Comparison of ENCODE assay signal across 21 cellular contexts in genomic region chr2:164692958-164693357, GRCh38.
DNase-seq lines count a peak whose midpoint lies in the region; ATAC-seq, FAIRE-seq and TF ChIP-seq lines count a peak whose summit lies in the region.
"Had no signal": no experiment of that assay in that cellular context is flagged by ENCODE, and none has a peak within 500 bp of the region (broad histone marks: within the 10 kb centered on the region; RNA-seq: fewer than 3 reads in every experiment).

No MANE protein-coding gene starts in this region.

- POLR2A ChIA-PET in A549 (lab: Yijun Ruan, JAX): no interaction called here

- H3K4me3 ChIP-seq in A549 (no peak overlapping the region), esophagus muscularis mucosa (no peak overlapping the region), sigmoid colon (no peak overlapping the region), pancreas (no peak overlapping the region)
- H3K4me3 ChIP-seq: BLaER1 treated with 17β-estradiol and CSF1 and Interleukin-3, amounts not matched to agents 10 nM and 100 nM had no signal

- DNase-seq in A549 (ENCODE audit: low read depth in 1 of 2, low spot score in 1 of 2) (no peak), RCC 7860 (ENCODE audit: low spot score) (no peak), esophagus muscularis mucosa (ENCODE audit: extremely low spot score) (no peak), ecto neural progenitor cell (ENCODE audit: low spot score) (no peak), sigmoid colon (no peak), pancreas (no peak), iPS-NIHi7 (ENCODE audit: extremely low spot score) (no peak)
- DNase-seq: ACHN; AML-193; BE2C; CD4-positive, alpha-beta memory T cell; COR-L47; DMS153; DND-41; H7; HCEC 1CT had no signal

- intact Hi-C loops in esophagus muscularis mucosa (cut with DNase I) (no loop called here), sigmoid colon (cut with DNase I) (no loop called here), pancreas (cut with DNase I) (no loop called here)

- H3K27ac ChIP-seq in A549 (no peak overlapping the region), esophagus muscularis mucosa (replicated peaks in 1 of 4) (peak overlapping the region in 3 of 4 donors; percentile 8 to 43 (median 15)), sigmoid colon (no peak overlapping the region), pancreas (no peak overlapping the region)
- H3K27ac ChIP-seq: BLaER1 treated with 17β-estradiol and CSF1 and Interleukin-3, amounts not matched to agents 10 nM and 100 nM had no signal

- no peaks in the 10 kb centered on the region for H3K9me3 ChIP-seq in A549
- H3K9me3 ChIP-seq in esophagus muscularis mucosa: no peaks in the 10 kb centered on the region
- H3K9me3 ChIP-seq in sigmoid colon: no peaks in the 10 kb centered on the region
- no peaks in the 10 kb centered on the region for H3K9me3 ChIP-seq in pancreas
- H3K9me3 ChIP-seq: BE2C; BLaER1 treated with 17β-estradiol and CSF1 and Interleukin-3, amounts not matched to agents 10 nM and 100 nM had no signal

- FAIRE-seq in A549 (lab: Jason Lieb, UNC) (no peak), RCC 7860 (lab: Jason Lieb, UNC) (peak; percentile 33), islet of Langerhans (lab: Jason Lieb, UNC) (peak; percentile 5), pancreas (lab: Jason Lieb, UNC) (no peak)
- FAIRE-seq: A204.1, GM12892, H1 had no signal

- TF ChIP-seq POLR2A in A549 (IDR thresholded peaks at IDR 0.05; ENCODE audit: low read length) (no peak), esophagus muscularis mucosa (IDR thresholded peaks at IDR 0.05; ENCODE audit: low read depth) (no peak), sigmoid colon (IDR thresholded peaks at IDR 0.05) (no peak)

- H3K4me1 ChIP-seq in A549 (peaks cover 59% of the 10 kb centered on the region), esophagus muscularis mucosa (peaks cover 0 to 63% (median 50%) of the 10 kb centered on the region in 4 donors), sigmoid colon (peaks cover 0 to 22% (median 8%) of the 10 kb centered on the region in 4 donors), pancreas (peaks cover 6 to 19% (median 12%) of the 10 kb centered on the region in 3 donors)
- H3K4me1 ChIP-seq: BE2C; BLaER1 treated with 17β-estradiol and CSF1 and Interleukin-3, amounts not matched to agents 10 nM and 100 nM had no signal

- TF ChIP-seq RAD21 in A549 (conservative IDR thresholded peaks at IDR 0.05 in 1 of 2, IDR thresholded peaks at IDR 0.05 in 1 of 2): no peak

- H3K4me2 ChIP-seq in A549: peak overlapping the region; percentile 87; the same call in 2 of the 3 replicates
- H3K4me2 ChIP-seq: BLaER1 treated with 17β-estradiol and CSF1 and Interleukin-3, amounts not matched to agents 10 nM and 100 nM had no signal

- WGBS in A549 (ENCODE audit: missing lambda C conversion rate): 82% methylated on average over 2 of the region's 2 CpGs
- WGBS in esophagus muscularis mucosa: 41% methylated on average over 2 of the region's 2 CpGs
- WGBS in sigmoid colon, 2 donors: 86 to 93% methylated on average over 2 of the region's 2 CpGs
- WGBS in pancreas, 2 donors: 59 to 60% methylated on average over 2 of the region's 2 CpGs

- TF ChIP-seq CTCF in A549 (IDR thresholded peaks at IDR 0.05): no peak
- no peak for TF ChIP-seq CTCF in esophagus muscularis mucosa (IDR thresholded peaks at IDR 0.05)
- no peak for TF ChIP-seq CTCF in sigmoid colon (IDR thresholded peaks at IDR 0.05)
- TF ChIP-seq CTCF in pancreas (IDR thresholded peaks at IDR 0.05): no peak

- H3K36me3 ChIP-seq in esophagus muscularis mucosa (peaks cover 0 to 43% (median 3%) of the 10 kb centered on the region in 4 donors), sigmoid colon (peaks cover 0 to 27% (median 3%) of the 10 kb centered on the region in 4 donors), pancreas (peaks cover 0 to 37% (median 8%) of the 10 kb centered on the region in 3 donors)
- H3K36me3 ChIP-seq: BE2C; BLaER1 treated with 17β-estradiol and CSF1 and Interleukin-3, amounts not matched to agents 10 nM and 100 nM had no signal

- H3K27me3 ChIP-seq in esophagus muscularis mucosa (no peaks in the 10 kb centered on the region), sigmoid colon (no peaks in the 10 kb centered on the region), pancreas (no peaks in the 10 kb centered on the region)
- H3K27me3 ChIP-seq: BE2C; BLaER1 treated with 17β-estradiol and CSF1 and Interleukin-3, amounts not matched to agents 10 nM and 100 nM had no signal

- TF ChIP-seq EP300 in A549 (IDR thresholded peaks at IDR 0.05): no peak
- no peak for TF ChIP-seq EP300 in esophagus muscularis mucosa (IDR thresholded peaks at IDR 0.05)
- TF ChIP-seq EP300 in sigmoid colon (IDR thresholded peaks at IDR 0.05): no peak

- no peak for ATAC-seq in A549
- no peak for ATAC-seq in pancreas

- CTCF ChIA-PET in A549 (lab: Yijun Ruan, JAX): interaction anchor here (1.2 to 1.8 kb wide), 3 partner anchors 15 to 133 kb away, joined by 3 to 7 read pairs (median 4); no protein-coding TSS in a partner anchor

TF ChIP-seq in A549, 52 proteins besides CTCF, POLR2A, EP300 and RAD21:
- TF ChIP-seq RNF2 (IDR thresholded peaks at IDR 0.05; ENCODE audit: borderline replicate concordance, low read depth) (no peak), PBX3 (IDR thresholded peaks at IDR 0.05) (no peak), RARB (CRISPR knock-in tag; IDR thresholded peaks at IDR 0.05) (no peak), ATOH8 (CRISPR knock-in tag; IDR thresholded peaks at IDR 0.05; ENCODE audit: low read depth) (no peak), PHF8 (IDR thresholded peaks at IDR 0.05; ENCODE audit: borderline replicate concordance, low read depth) (no peak), NR3C1 (IDR thresholded peaks at IDR 0.05) (no peak), USF2 (IDR thresholded peaks at IDR 0.05) (no peak), ELK1 (IDR thresholded peaks at IDR 0.05; ENCODE audit: low read depth, low read length) (no peak), KDM1A (IDR thresholded peaks at IDR 0.05; ENCODE audit: low read depth) (no peak), JUN (IDR thresholded peaks at IDR 0.05) (no peak)
TF ChIP-seq in A549: peak in this region for 0.

Comparison
In these comparisons a context has a peak if more than half of its experiments do, and no peak if none do; other contexts are left out.
1. H3K27ac ChIP-seq: peak in esophagus muscularis mucosa (3 of 4); none in A549 (0 of 2), sigmoid colon (0 of 4) and pancreas (0 of 4).